In genomic region chr2:105426626-105427292, GRCh38 we compare ENCODE assay signal across 15 cellular contexts. TPM values are rescaled to one million over a fixed set of nuclear protein-coding genes. Genes with fewer than 3 reads are reported as not detected.
DNase-seq lines count a peak whose midpoint lies in the region; ATAC-seq and TF ChIP-seq lines count a peak whose summit lies in the region.
"Had no signal": no experiment of that assay in that cellular context is flagged by ENCODE, and none has a peak within 500 bp of the region (broad histone marks: within the 10 kb centered on the region; RNA-seq: fewer than 3 reads in every experiment).

No MANE protein-coding gene starts in this region.

- H3K36me3 ChIP-seq in SK-N-SH (replicated peaks in 1 of 2; ENCODE audit: control insufficient read depth in 1 of 2, insufficient read depth in 2 of 2, low read length in 1 of 2) (no peaks in the 10 kb centered on the region), right atrium auricular region (no peaks in the 10 kb centered on the region)

- peak overlapping the region; percentile 32 for H3K4me3 Mint-ChIP-seq in activated T-helper 17 cell treated with anti-CD3 and anti-CD28 coated beads, Interleukin-2, amount 50 U/mL, for 72 hours
- H3K4me3 Mint-ChIP-seq: HFFc6; naive B cell; T-helper 1 cell treated with Interleukin-12 subunit alpha and Interleukin-12 subunit beta and Interleukin-4 antibody, amounts not matched to agents 30 μg/mL and 1 μg/mL, for 36 hours had no signal

- 54% methylated on average over 9 of the region's 9 CpGs for WGBS in SK-N-SH (ENCODE audit: low lambda C conversion rate)

- H3K79me2 ChIP-seq in SK-N-SH (ENCODE audit: insufficient read depth): no peaks in the 10 kb centered on the region

- H2AFZ ChIP-seq in SK-N-SH (ENCODE audit: low read depth): no peak overlapping the region

- H3K9me3 ChIP-seq in SK-N-SH (no peaks in the 10 kb centered on the region), right atrium auricular region (no peaks in the 10 kb centered on the region)

- peaks cover 4% of the 10 kb centered on the region for H3K9me3 Mint-ChIP-seq in activated T-helper 17 cell treated with anti-CD3 and anti-CD28 coated beads, Interleukin-2, amount 50 U/mL, for 72 hours
- H3K9me3 Mint-ChIP-seq: T-helper 1 cell treated with Interleukin-12 subunit alpha and Interleukin-12 subunit beta and Interleukin-4 antibody, amounts not matched to agents 30 μg/mL and 1 μg/mL, for 36 hours had no signal

- no peak for TF ChIP-seq RAD21 in SK-N-SH (IDR thresholded peaks at IDR 0.05; ENCODE audit: low read length)

- peaks cover 10% of the 10 kb centered on the region for H3K4me1 Mint-ChIP-seq in activated T-helper 17 cell treated with anti-CD3 and anti-CD28 coated beads, Interleukin-2, amount 50 U/mL, for 72 hours
- H3K4me1 Mint-ChIP-seq: naive B cell had no signal

- H3K4me1 ChIP-seq in SK-N-SH (ENCODE audit: control insufficient read depth in 1 of 2, insufficient read depth in 2 of 2, low read depth in 1 of 2, low read length in 1 of 2) (peaks cover 0 to 14% of the 10 kb centered on the region in 2 experiments; a peak in 2 of 4 replicates), right atrium auricular region (peaks cover 0 to 8% of the 10 kb centered on the region in 2 donors)

- H3F3A ChIP-seq in SK-N-SH (replicated peaks; ENCODE audit: insufficient read depth): no peaks in the 10 kb centered on the region

- no peak overlapping the region for H3K4me2 ChIP-seq in SK-N-SH

- H3K27ac ChIP-seq in SK-N-SH (ENCODE audit: low read depth in 2 of 2, low read length in 1 of 2) (no peak overlapping the region; a peak in 1 of 4 replicates), right atrium auricular region (no peak overlapping the region)
- H3K27ac ChIP-seq: 22Rv1 had no signal

- H3K27me3 Mint-ChIP-seq in activated T-helper 17 cell treated with anti-CD3 and anti-CD28 coated beads, Interleukin-2, amount 50 U/mL, for 72 hours: peaks cover 22% of the 10 kb centered on the region

- H3K4me3 ChIP-seq in SK-N-SH (ENCODE audit: low read depth in 2 of 2, low read length in 1 of 2) (no peak overlapping the region), right atrium auricular region (no peak overlapping the region)

- no peak overlapping the region for H3K9ac ChIP-seq in SK-N-SH

- ATAC-seq in SK-N-SH treated with all-trans-retinoic acid at 6 μM for 48 hours: peak; percentile 37
- ATAC-seq in activated T-helper 17 cell treated with anti-CD3 and anti-CD28 coated beads, Interleukin-2, amount 50 U/mL, for 72 hours (replicated peaks): no peak
- peak; percentile 58 for ATAC-seq in stimulated activated naive CD8-positive, alpha-beta T cell treated with anti-CD3 and anti-CD28 coated beads, Interleukin-15, Interleukin-2, amounts not matched to agents 100 U/mL and 50 U/mL, for 24 hours
- no peak for ATAC-seq in GM18873 (IDR thresholded peaks at IDR 0.05; ENCODE audit: low FRiP score, unreplicated experiment)

- H3K9me2 ChIP-seq in SK-N-SH: no peaks in the 10 kb centered on the region

- H3K27me3 ChIP-seq in SK-N-SH (ENCODE audit: insufficient read depth): no peaks in the 10 kb centered on the region
- H3K27me3 ChIP-seq in right atrium auricular region: no peaks in the 10 kb centered on the region

- CTCF ChIA-PET in SK-N-SH (lab: Yijun Ruan, JAX): no interaction called here

- TF ChIP-seq EP300 in SK-N-SH (IDR thresholded peaks at IDR 0.05; ENCODE audit: borderline replicate concordance in 1 of 2, low read depth in 1 of 2, low read length in 1 of 2): no peak

- no peaks in the 10 kb centered on the region for H3K36me3 Mint-ChIP-seq in activated T-helper 17 cell treated with anti-CD3 and anti-CD28 coated beads, Interleukin-2, amount 50 U/mL, for 72 hours (ENCODE audit: low read depth)
- H3K36me3 Mint-ChIP-seq: naive B cell had no signal

- H4K20me1 ChIP-seq in SK-N-SH (ENCODE audit: insufficient read depth): no peaks in the 10 kb centered on the region

- POLR2A ChIA-PET in SK-N-SH (lab: Yijun Ruan, JAX): no interaction called here

- H3K27ac Mint-ChIP-seq in activated T-helper 17 cell treated with anti-CD3 and anti-CD28 coated beads, Interleukin-2, amount 50 U/mL, for 72 hours: peak overlapping the region; percentile 29
- H3K27ac Mint-ChIP-seq: HFFc6; T-helper 1 cell treated with Interleukin-12 subunit alpha and Interleukin-12 subunit beta and Interleukin-4 antibody, amounts not matched to agents 30 μg/mL and 1 μg/mL, for 36 hours had no signal

- DNase-seq in SK-N-SH: no peak
- DNase-seq in right atrium auricular region (ENCODE audit: low spot score): peak; percentile 9
- DNase-seq in stimulated activated naive CD8-positive, alpha-beta T cell treated with anti-CD3 and anti-CD28 coated beads, Interleukin-15, Interleukin-2, amounts not matched to agents 100 U/mL and 50 U/mL, for 24 hours: no peak
- no peak for DNase-seq in NCI-H2196 treated with DMSO at 0.1 percent for 48 hours (lab: John Stamatoyannopoulos, UW; ENCODE audit: unreplicated experiment)
- DNase-seq in iPS-NIHi11 (ENCODE audit: low spot score): no peak
- DNase-seq: Calu3, HFFc6, kidney, naive B cell, NCI-H446 treated with DMSO at 0.1 percent for 48 hours had no signal

- TF ChIP-seq CTCF in SK-N-SH (IDR thresholded peaks at IDR 0.05) (no peak), right atrium auricular region (IDR thresholded peaks at IDR 0.05) (no peak)

TF ChIP-seq in SK-N-SH treated with all-trans-retinoic acid at 6 μM for 48 hours, 23 proteins besides CTCF, POLR2A, EP300 and RAD21:
- TF ChIP-seq ZFP3 (CRISPR knock-in tag; IDR thresholded peaks at IDR 0.05) (no peak), CREB5 (CRISPR knock-in tag; IDR thresholded peaks at IDR 0.05; ENCODE audit: low read depth) (no peak), ZNF565 (CRISPR knock-in tag; conservative IDR thresholded peaks at IDR 0.05; ENCODE audit: low read depth) (no peak), ESRRG (CRISPR knock-in tag; IDR thresholded peaks at IDR 0.05) (no peak), ARNTL (CRISPR knock-in tag; IDR thresholded peaks at IDR 0.05; ENCODE audit: borderline replicate concordance, low read depth) (no peak)

TF ChIP-seq in SK-N-SH, 30 proteins besides CTCF, POLR2A, EP300 and RAD21:
- TF ChIP-seq POLR2AphosphoS5 (IDR thresholded peaks at IDR 0.05; ENCODE audit: low read depth, low read length) (no peak), RXRA (IDR thresholded peaks at IDR 0.05; ENCODE audit: borderline replicate concordance, low read depth) (no peak), IRF3 (IDR thresholded peaks at IDR 0.05; ENCODE audit: low read depth, low read length) (no peak), RFX5 (IDR thresholded peaks at IDR 0.05; ENCODE audit: low read length) (no peak), JUND (IDR thresholded peaks at IDR 0.05) (no peak), MXI1 (IDR thresholded peaks at IDR 0.05; ENCODE audit: low read depth, low read length) (no peak), MAX (IDR thresholded peaks at IDR 0.05; ENCODE audit: low read depth) (no peak), RCOR1 (IDR thresholded peaks at IDR 0.05; ENCODE audit: low read length) (no peak), MEF2A (IDR thresholded peaks at IDR 0.05; ENCODE audit: borderline replicate concordance, low read depth) (no peak), NFIC (IDR thresholded peaks at IDR 0.05; ENCODE audit: borderline replicate concordance) (no peak), FOSL2 (IDR thresholded peaks at IDR 0.05; ENCODE audit: borderline replicate concordance, low read depth) (no peak), USF2 (IDR thresholded peaks at IDR 0.05; ENCODE audit: borderline replicate concordance, low read depth, low read length) (no peak), USF1 (IDR thresholded peaks at IDR 0.05; ENCODE audit: borderline replicate concordance, low read depth) (no peak), TAF1 (IDR thresholded peaks at IDR 0.05; ENCODE audit: borderline replicate concordance, low read depth, low read length) (no peak)

RNA-seq across cellular contexts. Expression of gene FHL2, which starts 27.9 kb away (rescaled TPM):
- 31.7 and 33.1 TPM in 2 replicates for polyA plus RNA-seq in SK-N-SH (2012; rRNA removed)
- 25.7 and 28.6 TPM in 2 replicates for polyA plus RNA-seq in SK-N-SH (2012; cell fraction: cytosol; rRNA removed)
- polyA plus RNA-seq in SK-N-SH (2012; cell fraction: nucleus; rRNA removed): 23.6 and 27.0 TPM in 2 replicates
- total RNA-seq in activated T-helper 17 cell treated with anti-CD3 and anti-CD28 coated beads, Interleukin-2, amount 50 U/mL, for 72 hours: 1 to 10 TPM; 2.2 to 2.3 TPM
- total RNA-seq in right atrium auricular region: 100 to 1,000 TPM; 141 to 356 TPM

Comparison
In these comparisons a context has a peak if more than half of its experiments do, and no peak if none do; other contexts are left out.
1. ATAC-seq: peak in SK-N-SH treated with all-trans-retinoic acid at 6 μM for 48 hours (single experiment) and stimulated activated naive CD8-positive, alpha-beta T cell treated with anti-CD3 and anti-CD28 coated beads, Interleukin-15, Interleukin-2, amounts not matched to agents 100 U/mL and 50 U/mL, for 24 hours (single experiment); none in activated T-helper 17 cell treated with anti-CD3 and anti-CD28 coated beads, Interleukin-2, amount 50 U/mL, for 72 hours (single experiment) and GM18873 (single experiment).
2. RNA of gene FHL2, which starts 27.9 kb away (total RNA-seq): 141 to 356 TPM in right atrium auricular region; 2.2 to 2.3 TPM in activated T-helper 17 cell treated with anti-CD3 and anti-CD28 coated beads, Interleukin-2, amount 50 U/mL, for 72 hours; every median in the first group is over 10 times any median in the second.